ENCODE assay signal across 8 cellular contexts in the genomic region with DNA sequence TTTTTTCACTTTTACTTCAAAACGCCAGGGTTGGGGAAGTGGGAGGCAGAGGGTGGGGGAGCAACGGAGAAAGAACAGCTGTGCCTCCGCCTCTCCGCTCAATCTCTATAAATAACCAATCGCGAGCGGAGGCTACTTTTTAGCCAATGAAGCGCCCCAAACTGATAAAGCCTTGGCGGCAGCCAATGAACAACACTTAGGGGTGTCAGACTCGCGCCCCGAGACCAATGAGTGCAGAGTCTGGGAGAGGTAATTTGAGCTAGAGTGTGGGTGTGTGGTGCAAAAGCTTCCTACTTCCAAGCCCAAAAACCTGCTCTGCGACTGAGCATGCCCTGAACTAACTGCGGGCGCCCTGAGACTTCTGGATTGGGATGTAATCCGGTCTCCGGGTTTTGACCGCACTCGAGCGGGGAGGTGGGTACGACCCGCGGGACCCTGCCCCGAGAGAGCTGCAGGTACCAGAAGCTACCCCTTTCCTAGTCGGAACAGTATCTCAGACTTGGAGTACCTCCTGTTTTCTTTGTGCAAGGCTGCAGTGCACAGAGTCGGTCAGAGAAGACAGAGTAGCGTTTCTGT. TPM values are rescaled to one million over a fixed set of nuclear protein-coding genes. Genes with fewer than 3 reads are reported as not detected.
DNase-seq lines count a peak whose midpoint lies in the region; ATAC-seq lines count a peak whose summit lies in the region.

No MANE protein-coding gene starts in this region.

- H3K27me3 Mint-ChIP-seq in activated T-helper 2 cell treated with anti-CD3 and anti-CD28 coated beads, Interferon-gamma antibody, Interleukin-2, Interleukin-4, amounts not matched to agents 10 μg/mL and 5 μg/mL and 100 μg/mL, durations not matched to agents 14 hours and 24 hours and 36 hours (ENCODE audit: low read depth) = no peaks in the 10 kb centered on the region
- no peaks in the 10 kb centered on the region for H3K27me3 Mint-ChIP-seq in naive thymus-derived CD8-positive, alpha-beta T cell

- peak overlapping the region; percentile 97 for H3K27ac Mint-ChIP-seq in activated T-helper 2 cell treated with anti-CD3 and anti-CD28 coated beads, Interferon-gamma antibody, Interleukin-2, Interleukin-4, amounts not matched to agents 10 μg/mL and 5 μg/mL and 100 μg/mL, durations not matched to agents 14 hours and 24 hours and 36 hours
- peak overlapping the region; percentile 94 to 98 (median 97) for H3K27ac Mint-ChIP-seq in naive thymus-derived CD8-positive, alpha-beta T cell

- intact Hi-C loops in activated T-helper 2 cell treated with anti-CD3 and anti-CD28 coated beads, Interferon-gamma antibody, Interleukin-2, Interleukin-4, amounts not matched to agents 10 μg/mL and 5 μg/mL and 100 μg/mL, durations not matched to agents 14 hours and 24 hours and 36 hours (cut with micrococcal nuclease) = loop anchor here (1.0 to 10.0 kb wide), 7 partner anchors 23 to 1956 kb away; partner anchors contain the start of genes GPR171 and MBNL1

- DNase-seq in DMS53 (lab: John Stamatoyannopoulos, UW) = peak; percentile 97
- peak; percentile 99 for DNase-seq in Jurkat, Clone E6-1 (ENCODE audit: low read depth, low spot score)
- peak; percentile 100 for DNase-seq in RKO (ENCODE audit: low spot score)
- DNase-seq in activated T-helper 2 cell treated with anti-CD3 and anti-CD28 coated beads, Interferon-gamma antibody, Interleukin-2, Interleukin-4, amounts not matched to agents 10 μg/mL and 5 μg/mL and 100 μg/mL, durations not matched to agents 14 hours and 24 hours and 36 hours (ENCODE audit: low spot score) = peak; percentile 93
- peak; percentile 100 for DNase-seq in fibroblast of peridontal ligament (ENCODE audit: extremely low read depth)
- DNase-seq in naive thymus-derived CD8-positive, alpha-beta T cell = peak in 9 of 10 donors; percentile 71 to 96 (median 91)
- peak; percentile 78 to 94 (median 92) for DNase-seq in stimulated activated naive CD4-positive, alpha-beta T cell (lab: John Stamatoyannopoulos, UW)

- H3K4me3 ChIP-seq in Jurkat, Clone E6-1 (ENCODE audit: low read length) = peak overlapping the region; percentile 88

- peaks cover 31% of the 10 kb centered on the region for H3K4me1 Mint-ChIP-seq in activated T-helper 2 cell treated with anti-CD3 and anti-CD28 coated beads, Interferon-gamma antibody, Interleukin-2, Interleukin-4, amounts not matched to agents 10 μg/mL and 5 μg/mL and 100 μg/mL, durations not matched to agents 14 hours and 24 hours and 36 hours (ENCODE audit: low read depth)
- H3K4me1 Mint-ChIP-seq in naive thymus-derived CD8-positive, alpha-beta T cell = peaks cover 29 to 40% (median 34%) of the 10 kb centered on the region in 4 donors

- POLR2A ChIA-PET in naive thymus-derived CD8-positive, alpha-beta T cell (lab: Charles Lee) = interaction anchor here (0.6 to 5.9 kb wide), 20 partner anchors 11 to 1163 kb away, joined by 3 to 67 read pairs (median 5); partner anchors contain the start of gene DHX36

- peaks cover 32% of the 10 kb centered on the region for H3K36me3 Mint-ChIP-seq in activated T-helper 2 cell treated with anti-CD3 and anti-CD28 coated beads, Interferon-gamma antibody, Interleukin-2, Interleukin-4, amounts not matched to agents 10 μg/mL and 5 μg/mL and 100 μg/mL, durations not matched to agents 14 hours and 24 hours and 36 hours (ENCODE audit: low read depth)
- peaks cover 0 to 2% (median 0%) of the 10 kb centered on the region in 3 donors for H3K36me3 Mint-ChIP-seq in naive thymus-derived CD8-positive, alpha-beta T cell

- H3K4me3 Mint-ChIP-seq in activated T-helper 2 cell treated with anti-CD3 and anti-CD28 coated beads, Interferon-gamma antibody, Interleukin-2, Interleukin-4, amounts not matched to agents 10 μg/mL and 5 μg/mL and 100 μg/mL, durations not matched to agents 14 hours and 24 hours and 36 hours (ENCODE audit: low read depth) = peak overlapping the region; percentile 94
- peak overlapping the region; percentile 96 to 100 (median 99) for H3K4me3 Mint-ChIP-seq in naive thymus-derived CD8-positive, alpha-beta T cell

- H3K9me3 Mint-ChIP-seq in activated T-helper 2 cell treated with anti-CD3 and anti-CD28 coated beads, Interferon-gamma antibody, Interleukin-2, Interleukin-4, amounts not matched to agents 10 μg/mL and 5 μg/mL and 100 μg/mL, durations not matched to agents 14 hours and 24 hours and 36 hours = no peaks in the 10 kb centered on the region
- H3K9me3 Mint-ChIP-seq in naive thymus-derived CD8-positive, alpha-beta T cell = no peaks in the 10 kb centered on the region

- ATAC-seq in GM21717 (IDR thresholded peaks at IDR 0.05; ENCODE audit: unreplicated experiment) = peak; percentile 84
- peak; percentile 78 to 83 for ATAC-seq in naive thymus-derived CD8-positive, alpha-beta T cell

RNA-seq across cellular contexts. Expression of gene RAP2B, which starts 0.8 kb away (rescaled TPM):
- 6.0 TPM for polyA plus RNA-seq in Jurkat, Clone E6-1 (2012; ENCODE audit: insufficient read depth, insufficient read length)
- 13.7 and 14.0 TPM in 2 replicates for total RNA-seq in activated T-helper 2 cell treated with anti-CD3 and anti-CD28 coated beads, Interferon-gamma antibody, Interleukin-2, Interleukin-4, amounts not matched to agents 10 μg/mL and 5 μg/mL and 100 μg/mL, durations not matched to agents 14 hours and 24 hours and 36 hours
- 10 to 100 TPM; 24.8 to 26.0 TPM for total RNA-seq in naive thymus-derived CD8-positive, alpha-beta T cell
- 10 to 100 TPM; 11.5 to 13.3 (median 11.9) TPM for polyA plus RNA-seq in naive thymus-derived CD8-positive, alpha-beta T cell

Comparison
In these comparisons a context has a peak if more than half of its experiments do, and no peak if none do; other contexts are left out.
1. Peak in every context shown above with its lines: DNase-seq, ATAC-seq and H3K4me3 ChIP-seq.